33 cellular contexts compared by ENCODE assay signal in genomic region chr2:81513328-81513727, GRCh38.
"Had no signal": no experiment of that assay in that cellular context is flagged by ENCODE, and none has a peak within 500 bp of the region (broad histone marks: within the 10 kb centered on the region; RNA-seq: fewer than 3 reads in every experiment).

No MANE protein-coding gene starts in this region.

- H3K9me3 ChIP-seq: adrenal gland, body of pancreas, breast epithelium, MG63, SJSA1, SK-N-SH had no signal

- H3K9ac ChIP-seq: SK-N-SH had no signal

- ATAC-seq: activated CD4-positive, CD25-positive, alpha-beta regulatory T cell treated with anti-CD3 and anti-CD28 coated beads, Interleukin-2, amount 50 U/mL, for 24 hours; activated naive CD4-positive, alpha-beta T cell treated with anti-CD3 and anti-CD28 coated beads, Interleukin-2, amount 50 U/mL, for 72 hours; activated T-cell treated with anti-CD3 and anti-CD28 coated beads, Interleukin-2, amount 50 U/mL, for 4 hours; body of pancreas; Panc1; WTC11 had no signal

- H3K27me3 ChIP-seq: adrenal gland, body of pancreas, breast epithelium, MG63, SJSA1 had no signal

- H3K36me3 ChIP-seq: adrenal gland, breast epithelium, MG63, SJSA1 had no signal

- H3K4me1 ChIP-seq: adrenal gland, body of pancreas, breast epithelium, SJSA1 had no signal

- DNase-seq: activated CD4-positive, alpha-beta memory T cell treated with anti-CD3 and anti-CD28 coated beads for 36 hours; activated CD4-positive, alpha-beta T cell treated with anti-CD3 and anti-CD28 coated beads for 4 hours; activated CD4-positive, alpha-beta T cell treated with anti-CD3 and anti-CD28 coated beads, Interleukin-2, amount 50 U/mL, for 1 hour; activated CD8-positive, alpha-beta memory T cell treated with anti-CD3 and anti-CD28 coated beads, Interleukin-2, amount 50 U/mL, for 4 hours; activated gamma-delta T cell treated with Interleukin-2 at 50 U/mL for 16 hours; activated naive CD4-positive, alpha-beta T cell treated with anti-CD3 and anti-CD28 coated beads for 36 hours; activated T-cell treated with anti-CD3 and anti-CD28 coated beads for 4 hours; activated T-cell treated with anti-CD3 and anti-CD28 coated beads, Interleukin-2, amount 50 U/mL, for 4 hours; adrenal gland; body of pancreas; caudate nucleus; cerebellar nuclear complex; MG63; NCI-H1092; NCI-H1417 treated with DMSO at 0.1 percent for 48 hours; NCI-H187 treated with DMSO at 0.1 percent for 48 hours; NCI-H2081; NCI-H2171 treated with DMSO at 0.1 percent for 48 hours; NCI-H2227 treated with DMSO at 0.1 percent for 48 hours; NCI-H446 treated with DMSO at 0.1 percent for 48 hours; NCI-H524; NCI-H69; NCI-H82; RPMI8226; SHP77 treated with DMSO at 0.1 percent for 48 hours; SK-N-SH had no signal

- FAIRE-seq: astrocyte had no signal

- H3K27ac ChIP-seq: adrenal gland, body of pancreas, breast epithelium, SJSA1 had no signal

- H3K4me2 ChIP-seq: SK-N-SH had no signal

- H3K4me3 ChIP-seq: adrenal gland, body of pancreas, breast epithelium, MG63, SJSA1 had no signal
